In genomic region chr11:43222215-43222614, GRCh38 we compare ENCODE assay signal across 19 cellular contexts.
"Had no signal": no experiment of that assay in that cellular context is flagged by ENCODE, and none has a peak within 500 bp of the region (broad histone marks: within the 10 kb centered on the region; RNA-seq: fewer than 3 reads in every experiment).

No MANE protein-coding gene starts in this region.

- H3K27ac ChIP-seq: hepatocyte, prostate gland, right lobe of liver, spleen, stomach, thoracic aorta, vagina had no signal

- H3K27me3 Mint-ChIP-seq: activated B cell treated with CpG ODN at 0.5 μM for 24 hours; activated CD4-positive, alpha-beta T cell treated with anti-CD3 and anti-CD28 coated beads, Interleukin-2, amount 10 ng/mL, durations not matched to agents 24 days and 14 days had no signal

- H2AFZ ChIP-seq: hepatocyte had no signal

- H3K4me2 ChIP-seq: hepatocyte had no signal

- H3K4me3 ChIP-seq: hepatocyte, prostate gland, right lobe of liver, spleen, stomach, thoracic aorta, vagina had no signal

- H3K27ac Mint-ChIP-seq: activated B cell treated with CpG ODN at 0.5 μM for 24 hours; activated CD4-positive, alpha-beta T cell treated with anti-CD3 and anti-CD28 coated beads, Interleukin-2, amount 10 ng/mL, durations not matched to agents 24 days and 14 days; activated naive CD4-positive, alpha-beta T cell treated with anti-CD3 and anti-CD28 coated beads, Interleukin-2, amount 50 U/mL, for 72 hours; activated T-cell treated with anti-CD3 and anti-CD28 coated beads, Interleukin-2, amount 50 U/mL, for 72 hours; T-helper 2 cell treated with Interferon-gamma antibody and Interleukin-4, amounts not matched to agents 5 μg/mL and 100 μg/mL, for 36 hours had no signal

- H3K79me2 ChIP-seq: hepatocyte had no signal

- H3K4me1 ChIP-seq: prostate gland, right lobe of liver, spleen, stomach, vagina had no signal

- H3K36me3 Mint-ChIP-seq: activated naive CD4-positive, alpha-beta T cell treated with anti-CD3 and anti-CD28 coated beads, Interleukin-2, amount 50 U/mL, for 72 hours had no signal

- H3K4me1 Mint-ChIP-seq: activated B cell treated with CpG ODN at 0.5 μM for 24 hours; activated CD4-positive, alpha-beta T cell treated with anti-CD3 and anti-CD28 coated beads, Interleukin-2, amount 10 ng/mL, durations not matched to agents 24 days and 14 days had no signal

- H3K4me3 Mint-ChIP-seq: activated B cell treated with CpG ODN at 0.5 μM for 24 hours; activated CD4-positive, alpha-beta T cell treated with anti-CD3 and anti-CD28 coated beads, Interleukin-2, amount 10 ng/mL, durations not matched to agents 24 days and 14 days; activated T-cell treated with anti-CD3 and anti-CD28 coated beads, Interleukin-2, amount 50 U/mL, for 72 hours; T-helper 2 cell treated with Interferon-gamma antibody and Interleukin-4, amounts not matched to agents 5 μg/mL and 100 μg/mL, for 36 hours had no signal

- H3K9me3 ChIP-seq: prostate gland, right lobe of liver, spleen, stomach, thoracic aorta, vagina had no signal

- H3K9me3 Mint-ChIP-seq: activated B cell treated with CpG ODN at 0.5 μM for 24 hours; activated CD4-positive, alpha-beta T cell treated with anti-CD3 and anti-CD28 coated beads, Interleukin-2, amount 10 ng/mL, durations not matched to agents 24 days and 14 days; T-helper 2 cell treated with Interferon-gamma antibody and Interleukin-4, amounts not matched to agents 5 μg/mL and 100 μg/mL, for 36 hours had no signal

- H3K27me3 ChIP-seq: hepatocyte, right lobe of liver, spleen, stomach, vagina had no signal

- ATAC-seq: activated naive CD4-positive, alpha-beta T cell treated with anti-CD3 and anti-CD28 coated beads, Interleukin-2, amount 50 U/mL, for 72 hours; activated T-cell treated with anti-CD3 and anti-CD28 coated beads, Interleukin-2, amount 50 U/mL, for 72 hours; esophagus mucosa; right lobe of liver had no signal

- FAIRE-seq: colon, endometrium, keratinocyte had no signal

- DNase-seq: activated B cell treated with CpG ODN at 0.5 μM for 24 hours; activated CD4-positive, alpha-beta T cell treated with anti-CD3 and anti-CD28 coated beads, Interleukin-2, amount 10 ng/mL, durations not matched to agents 24 days and 14 days; activated CD8-positive, alpha-beta memory T cell treated with anti-CD3 and anti-CD28 coated beads, Interleukin-2, amount 50 U/mL, for 48 hours; activated gamma-delta T cell; activated T-cell treated with anti-CD3 and anti-CD28 coated beads, Interleukin-2, amount 50 U/mL, for 72 hours; caudate nucleus; right lobe of liver; spleen; stomach had no signal

- H3K36me3 ChIP-seq: prostate gland, right lobe of liver, spleen, stomach, thoracic aorta, vagina had no signal
